Comparison of ENCODE assay signal across 8 cellular contexts in the genomic region with DNA sequence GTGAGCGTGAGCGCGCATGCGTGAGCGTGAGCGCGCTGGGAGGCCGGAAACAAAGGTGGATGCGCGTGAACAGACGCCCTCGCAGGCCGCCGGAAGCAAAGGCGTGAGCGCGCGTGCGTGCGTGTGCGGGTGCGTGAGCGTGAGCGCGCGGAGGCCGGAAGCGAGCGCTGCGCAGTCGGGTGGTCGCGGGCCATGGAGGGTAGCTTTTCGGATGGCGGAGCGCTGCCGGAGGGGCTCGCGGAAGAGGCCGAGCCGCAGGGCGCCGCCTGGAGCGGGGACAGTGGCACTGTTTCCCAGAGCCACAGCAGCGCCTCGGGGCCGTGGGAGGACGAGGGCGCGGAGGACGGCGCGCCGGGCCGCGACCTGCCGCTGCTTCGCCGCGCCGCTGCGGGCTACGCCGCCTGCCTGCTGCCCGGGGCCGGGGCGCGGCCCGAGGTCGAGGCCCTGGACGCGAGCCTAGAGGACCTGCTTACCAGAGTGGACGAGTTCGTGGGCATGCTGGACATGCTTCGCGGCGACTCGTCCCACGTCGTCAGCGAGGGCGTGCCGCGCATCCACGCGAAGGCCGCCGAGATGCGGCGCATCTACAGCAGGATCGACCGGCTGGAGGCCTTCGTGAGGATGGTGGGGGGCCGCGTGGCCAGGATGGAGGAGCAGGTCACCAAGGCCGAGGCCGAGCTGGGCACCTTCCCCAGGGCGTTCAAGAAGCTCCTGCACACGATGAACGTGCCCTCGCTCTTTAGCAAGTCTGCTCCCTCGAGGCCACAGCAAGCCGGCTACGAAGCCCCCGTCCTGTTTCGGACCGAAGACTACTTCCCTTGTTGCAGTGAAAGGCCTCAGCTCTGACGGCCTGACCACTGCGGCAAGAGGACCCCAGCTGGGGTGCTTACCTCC. TPM values are rescaled to one million over a fixed set of nuclear protein-coding genes. Genes with fewer than 3 reads are reported as not detected.
A peak's percentile ranks its signal among the peaks of the same experiment; 100 is the strongest.
DNase-seq lines count a peak whose midpoint lies in the region; ATAC-seq and TF ChIP-seq lines count a peak whose summit lies in the region.

A gene with protein sequence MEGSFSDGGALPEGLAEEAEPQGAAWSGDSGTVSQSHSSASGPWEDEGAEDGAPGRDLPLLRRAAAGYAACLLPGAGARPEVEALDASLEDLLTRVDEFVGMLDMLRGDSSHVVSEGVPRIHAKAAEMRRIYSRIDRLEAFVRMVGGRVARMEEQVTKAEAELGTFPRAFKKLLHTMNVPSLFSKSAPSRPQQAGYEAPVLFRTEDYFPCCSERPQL (plus strand): TSS at position 157 of the 894 bp plus-strand sequence. CDS start 36 bp downstream, at position 193.

- peak within 1 kb of the TSS; percentile 84 for H3K4me3 ChIP-seq in AG09309 (ENCODE audit: control insufficient read depth, low read depth, low read length)

- ATAC-seq in GM18909 (IDR thresholded peaks at IDR 0.05; ENCODE audit: poor library complexity, unreplicated experiment) (peak; percentile 81), HG03159 (IDR thresholded peaks at IDR 0.05; ENCODE audit: unreplicated experiment) (peak; percentile 82)

- DNase-seq in AG09309 (ENCODE audit: low read depth) (peak; percentile 70), NCI-H345 (lab: John Stamatoyannopoulos, UW) (peak; percentile 88), cerebellum (ENCODE audit: low spot score) (peak; percentile 96), kidney glomerular epithelial cell (lab: John Stamatoyannopoulos, UW) (peak; percentile 79)
- peak; percentile 84 for DNase-seq in activated CD4-positive, alpha-beta T cell treated with anti-CD3 and anti-CD28 coated beads for 1 hour
- DNase-seq in stimulated activated CD4-positive, alpha-beta T cell treated with anti-CD3 and anti-CD28 coated beads, Interleukin-15, amount 100 ng/mL, for 48 hours (ENCODE audit: low read depth in 2 of 2): peak; percentile 77 to 80

- TF ChIP-seq CTCF in AG09309 (IDR thresholded peaks at IDR 0.05; ENCODE audit: control insufficient read depth, insufficient read depth, low read depth, low read length, missing control alignments): no peak

RNA-seq across cellular contexts. Expression of the gene that starts here (rescaled TPM):
- total RNA-seq in cerebellum: 8.3 TPM

Comparison
In these comparisons a context has a peak if more than half of its experiments do, and no peak if none do; other contexts are left out.
1. Peak in every context shown above with its lines: DNase-seq, ATAC-seq and H3K4me3 ChIP-seq.